ENCODE assay signal across 14 cellular contexts in the genomic region with DNA sequence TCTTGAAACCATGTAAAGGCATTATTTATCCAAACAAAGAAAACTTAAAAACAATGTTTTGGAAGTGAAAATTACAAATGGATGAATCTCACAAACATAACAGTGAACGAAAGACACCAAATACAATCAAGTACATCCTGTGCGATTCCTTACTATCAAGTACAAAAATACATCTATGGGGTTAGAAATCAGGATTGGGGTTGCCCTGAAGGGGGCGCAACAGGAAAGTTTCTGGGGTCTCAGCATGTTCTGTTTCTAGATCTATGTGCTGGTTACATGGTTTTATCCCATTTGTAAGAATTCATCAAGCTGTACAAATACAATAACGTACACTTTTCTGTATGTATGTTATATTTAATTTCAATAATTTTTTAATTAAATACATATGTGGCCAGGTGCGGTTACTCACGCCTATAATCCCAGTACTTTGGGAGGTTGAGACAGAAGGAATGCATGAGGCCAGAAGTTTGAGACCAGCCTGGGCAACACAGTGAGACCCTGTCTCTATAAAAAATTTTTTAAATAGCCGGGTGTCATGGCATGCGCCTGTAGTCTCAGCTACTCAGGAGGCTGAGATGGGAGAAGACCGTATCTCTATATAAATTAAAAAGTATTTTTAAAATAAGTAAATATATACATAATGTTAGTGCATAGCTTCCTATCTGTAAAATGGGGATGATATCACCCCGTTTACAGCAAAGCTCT.
DNase-seq lines count a peak whose midpoint lies in the region; ATAC-seq, FAIRE-seq and TF ChIP-seq lines count a peak whose summit lies in the region.
"Had no signal": no experiment of that assay in that cellular context is flagged by ENCODE, and none has a peak within 500 bp of the region (broad histone marks: within the 10 kb centered on the region; RNA-seq: fewer than 3 reads in every experiment).

No MANE protein-coding gene starts in this region.

- FAIRE-seq in GM12891 (lab: Jason Lieb, UNC) = no peak

- intact Hi-C loops in activated CD4-positive, alpha-beta memory T cell treated with anti-CD3 and anti-CD28 coated beads for 36 hours (cut with micrococcal nuclease) = no loop called here

- no peaks in the 10 kb centered on the region for H3K27me3 Mint-ChIP-seq in activated CD4-positive, alpha-beta memory T cell treated with anti-CD3 and anti-CD28 coated beads for 36 hours
- no peaks in the 10 kb centered on the region for H3K27me3 Mint-ChIP-seq in activated CD4-positive, alpha-beta memory T cell treated with anti-CD3 and anti-CD28 coated beads, Interleukin-2, amount 10 ng/mL, durations not matched to agents 7 days and 5 days
- H3K27me3 Mint-ChIP-seq in WTC11 (ENCODE audit: low read depth) = no peaks in the 10 kb centered on the region
- H3K27me3 Mint-ChIP-seq in neural progenitor cell (ENCODE audit: insufficient read depth, low read depth) = peaks cover 5% of the 10 kb centered on the region

- H3K36me3 ChIP-seq in HEK293 (ENCODE audit: control insufficient read depth in 2 of 2, insufficient read depth in 1 of 2, low read length in 2 of 2) (peaks cover 0 to 4% of the 10 kb centered on the region in 2 experiments; a peak in 1 of 3 replicates), neural progenitor cell (no peaks in the 10 kb centered on the region)
- H3K36me3 ChIP-seq: colonic mucosa, heart left ventricle had no signal

- H3F3A ChIP-seq in neural progenitor cell (ENCODE audit: low read depth) = no peaks in the 10 kb centered on the region

- H3K4me3 ChIP-seq in HEK293 (ENCODE audit: low read depth, low read length) (no peak overlapping the region), neural progenitor cell (no peak overlapping the region)
- H3K4me3 ChIP-seq: colonic mucosa, heart left ventricle, psoas muscle, SK-N-MC had no signal

- H3K4me3 Mint-ChIP-seq in activated CD4-positive, alpha-beta memory T cell treated with anti-CD3 and anti-CD28 coated beads for 36 hours = no peak overlapping the region
- no peak overlapping the region for H3K4me3 Mint-ChIP-seq in activated CD4-positive, alpha-beta memory T cell treated with anti-CD3 and anti-CD28 coated beads, Interleukin-2, amount 10 ng/mL, durations not matched to agents 7 days and 5 days
- H3K4me3 Mint-ChIP-seq in WTC11 (no peak overlapping the region), neural progenitor cell (no peak overlapping the region)

- H3K27ac Mint-ChIP-seq in activated CD4-positive, alpha-beta memory T cell treated with anti-CD3 and anti-CD28 coated beads for 36 hours = no peak overlapping the region
- H3K27ac Mint-ChIP-seq in activated CD4-positive, alpha-beta memory T cell treated with anti-CD3 and anti-CD28 coated beads, Interleukin-2, amount 10 ng/mL, durations not matched to agents 7 days and 5 days = no peak overlapping the region
- no peak overlapping the region for H3K27ac Mint-ChIP-seq in WTC11
- no peak overlapping the region for H3K27ac Mint-ChIP-seq in neural progenitor cell

- H3K9ac ChIP-seq in neural progenitor cell = no peak overlapping the region

- no peak overlapping the region for H2AFZ ChIP-seq in neural progenitor cell (replicated peaks)

- no peaks in the 10 kb centered on the region for H3K9me3 Mint-ChIP-seq in activated CD4-positive, alpha-beta memory T cell treated with anti-CD3 and anti-CD28 coated beads for 36 hours
- no peaks in the 10 kb centered on the region for H3K9me3 Mint-ChIP-seq in activated CD4-positive, alpha-beta memory T cell treated with anti-CD3 and anti-CD28 coated beads, Interleukin-2, amount 10 ng/mL, durations not matched to agents 7 days and 5 days
- H3K9me3 Mint-ChIP-seq in WTC11 (no peaks in the 10 kb centered on the region), neural progenitor cell (no peaks in the 10 kb centered on the region)

- H3K79me2 ChIP-seq in neural progenitor cell (ENCODE audit: low read depth) = peaks cover 90% of the 10 kb centered on the region

- H3K4me2 ChIP-seq in neural progenitor cell = no peak overlapping the region

- no peaks in the 10 kb centered on the region for H3K27me3 ChIP-seq in neural progenitor cell
- H3K27me3 ChIP-seq: colonic mucosa, heart left ventricle had no signal

- DNase-seq in activated CD4-positive, alpha-beta memory T cell treated with anti-CD3 and anti-CD28 coated beads for 36 hours = peak; percentile 42
- DNase-seq in activated CD4-positive, alpha-beta memory T cell treated with anti-CD3 and anti-CD28 coated beads, Interleukin-2, amount 10 ng/mL, durations not matched to agents 7 days and 5 days = no peak
- DNase-seq in WTC11 (ENCODE audit: low spot score) = peak; percentile 68
- peak; percentile 44 for DNase-seq in neural progenitor cell (ENCODE audit: low spot score)
- no peak for DNase-seq in GM12891 (ENCODE audit: insufficient read length, low spot score)
- DNase-seq in hypothalamus (lab: John Stamatoyannopoulos, UW) = no peak
- DNase-seq: activated T-cell treated with anti-CD3 and anti-CD28 coated beads for 4 hours, colonic mucosa, heart left ventricle, left cardiac atrium, psoas muscle had no signal

- CTCF ChIA-PET in activated CD4-positive, alpha-beta memory T cell treated with anti-CD3 and anti-CD28 coated beads for 36 hours (lab: Charles Lee) = interaction anchor here (0.9 to 1.2 kb wide), 3 partner anchors 11 to 65 kb away, joined by 3 to 6 read pairs (median 3); no protein-coding TSS in a partner anchor
- CTCF ChIA-PET in activated CD4-positive, alpha-beta memory T cell treated with anti-CD3 and anti-CD28 coated beads, Interleukin-2, amount 10 ng/mL, durations not matched to agents 7 days and 5 days (lab: Charles Lee) = interaction anchor here (1.0 to 1.7 kb wide), 2 partner anchors 10 to 43 kb away, joined by 4 to 6 read pairs; no protein-coding TSS in a partner anchor
- CTCF ChIA-PET in HEK293 (lab: Yijun Ruan, JAX) = interaction anchor here (0.6 to 2.5 kb wide), 18 partner anchors 9 to 474 kb away, joined by 3 to 23 read pairs (median 3); no protein-coding TSS in a partner anchor
- CTCF ChIA-PET in WTC11 (lab: Charles Lee) = interaction anchor here (0.6 to 1.9 kb wide), 6 partner anchors 9 to 42 kb away, joined by 3 to 9 read pairs (median 6); no protein-coding TSS in a partner anchor

- H3K36me3 Mint-ChIP-seq in activated CD4-positive, alpha-beta memory T cell treated with anti-CD3 and anti-CD28 coated beads for 36 hours = no peaks in the 10 kb centered on the region
- no peaks in the 10 kb centered on the region for H3K36me3 Mint-ChIP-seq in activated CD4-positive, alpha-beta memory T cell treated with anti-CD3 and anti-CD28 coated beads, Interleukin-2, amount 10 ng/mL, durations not matched to agents 7 days and 5 days (ENCODE audit: low read depth)
- H3K36me3 Mint-ChIP-seq in WTC11 = no peaks in the 10 kb centered on the region
- H3K36me3 Mint-ChIP-seq in neural progenitor cell = peaks cover 30% of the 10 kb centered on the region

- H3K4me1 Mint-ChIP-seq in activated CD4-positive, alpha-beta memory T cell treated with anti-CD3 and anti-CD28 coated beads for 36 hours (ENCODE audit: low read depth) = no peaks in the 10 kb centered on the region
- H3K4me1 Mint-ChIP-seq in activated CD4-positive, alpha-beta memory T cell treated with anti-CD3 and anti-CD28 coated beads, Interleukin-2, amount 10 ng/mL, durations not matched to agents 7 days and 5 days = no peaks in the 10 kb centered on the region
- no peaks in the 10 kb centered on the region for H3K4me1 Mint-ChIP-seq in WTC11
- peaks cover 3% of the 10 kb centered on the region for H3K4me1 Mint-ChIP-seq in neural progenitor cell

- no peak for TF ChIP-seq POLR2A in GM12891 (IDR thresholded peaks at IDR 0.05; ENCODE audit: low read depth, low read length)

- ATAC-seq in WTC11 = peak; percentile 55
- no peak for ATAC-seq in GM21619 (IDR thresholded peaks at IDR 0.05; ENCODE audit: unreplicated experiment)
- ATAC-seq: heart left ventricle, left cardiac atrium, psoas muscle had no signal

- no peak for TF ChIP-seq CTCF in HEK293 (tag by site-specific recombination; IDR thresholded peaks at IDR 0.05)
- TF ChIP-seq CTCF in WTC11 (IDR thresholded peaks at IDR 0.05) = peak; percentile 55
- peak; percentile 69 for TF ChIP-seq CTCF in neural progenitor cell (IDR thresholded peaks at IDR 0.05)

- POLR2A ChIA-PET in activated CD4-positive, alpha-beta memory T cell treated with anti-CD3 and anti-CD28 coated beads for 36 hours (lab: Charles Lee) = no interaction called here
- POLR2A ChIA-PET in activated CD4-positive, alpha-beta memory T cell treated with anti-CD3 and anti-CD28 coated beads, Interleukin-2, amount 10 ng/mL, durations not matched to agents 7 days and 5 days (lab: Charles Lee) = no interaction called here
- POLR2A ChIA-PET in HEK293 (lab: Yijun Ruan, JAX) (no interaction called here), WTC11 (lab: Charles Lee) (interaction anchor here (1.1 kb wide), 1 partner anchor 21 kb away, joined by 4 read pairs; no protein-coding TSS in a partner anchor)

- H3K4me1 ChIP-seq in HEK293 (ENCODE audit: control insufficient read depth, insufficient read depth, low read length) (peaks cover 3% of the 10 kb centered on the region), neural progenitor cell (no peaks in the 10 kb centered on the region)
- H3K4me1 ChIP-seq: colonic mucosa, heart left ventricle, psoas muscle had no signal

- H3K9me3 ChIP-seq in HEK293 (ENCODE audit: control insufficient read depth, insufficient read depth, low read depth, low read length) = no peaks in the 10 kb centered on the region
- H3K9me3 ChIP-seq in neural progenitor cell (ENCODE audit: low read depth) = no peaks in the 10 kb centered on the region
- H3K9me3 ChIP-seq: colonic mucosa, heart left ventricle, psoas muscle had no signal

- H3K27ac ChIP-seq in HEK293 (ENCODE audit: extremely low read depth, low read depth, low read length) = no peak overlapping the region
- H3K27ac ChIP-seq in neural progenitor cell = no peak overlapping the region
- H3K27ac ChIP-seq: colonic mucosa, heart left ventricle, psoas muscle, SK-N-MC had no signal

- H4K20me1 ChIP-seq in neural progenitor cell (ENCODE audit: low read depth) = peaks cover 54% of the 10 kb centered on the region

TF ChIP-seq in HEK293, 187 proteins besides CTCF, POLR2A, EP300 and RAD21 (continues in another document):
- peak; percentile 87 for TF ChIP-seq ZNF121 (tag by site-specific recombination; IDR thresholded peaks at IDR 0.05)

TF ChIP-seq in WTC11, 78 proteins besides CTCF, POLR2A, EP300 and RAD21 (continues in another document):
- no peak for TF ChIP-seq ESRRA (CRISPR knock-in tag; IDR thresholded peaks at IDR 0.05; ENCODE audit: borderline replicate concordance)

TF ChIP-seq in GM12891, 5 proteins besides CTCF, POLR2A, EP300 and RAD21:
- TF ChIP-seq PAX5 (IDR thresholded peaks at IDR 0.05; ENCODE audit: insufficient read depth, low read length, severe bottlenecking) (no peak), TAF1 (IDR thresholded peaks at IDR 0.05; ENCODE audit: low read depth, low read length) (no peak), POLR2AphosphoS5 (IDR thresholded peaks at IDR 0.05; ENCODE audit: low read depth, low read length) (no peak), POU2F2 (IDR thresholded peaks at IDR 0.05; ENCODE audit: low read depth, low read length) (no peak), SPI1 (IDR thresholded peaks at IDR 0.05; ENCODE audit: low read depth, low read length) (no peak)

Comparison
In these comparisons a context has a peak if more than half of its experiments do, and no peak if none do; other contexts are left out.
1. DNase-seq: peak in activated CD4-positive, alpha-beta memory T cell treated with anti-CD3 and anti-CD28 coated beads for 36 hours (single experiment), WTC11 (single experiment) and neural progenitor cell (single experiment); none in activated CD4-positive, alpha-beta memory T cell treated with anti-CD3 and anti-CD28 coated beads, Interleukin-2, amount 10 ng/mL, durations not matched to agents 7 days and 5 days (single experiment), GM12891 (single experiment) and hypothalamus (0 of 51).